In the genomic region with DNA sequence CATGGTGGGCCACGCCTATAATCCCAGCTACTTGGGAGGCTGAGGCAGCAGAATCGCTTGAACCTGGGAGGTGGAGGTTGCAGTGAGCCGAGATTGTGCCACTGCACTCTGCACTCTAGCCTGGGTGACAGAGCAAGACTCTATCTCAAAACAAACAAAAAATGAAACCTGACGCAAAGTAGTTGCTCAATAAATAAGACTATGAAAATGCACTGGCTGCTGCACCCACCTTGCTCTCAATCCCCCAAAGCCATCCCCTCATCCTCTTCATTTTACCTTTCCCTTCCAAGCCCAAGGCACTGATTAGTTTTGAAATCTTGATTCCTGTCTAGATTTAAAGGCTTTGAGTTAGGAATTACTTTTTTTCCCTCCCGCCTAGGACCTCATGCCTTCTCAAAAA, we compare ENCODE assay signal across 1 cellular context. TPM values are rescaled to one million over a fixed set of nuclear protein-coding genes. Genes with fewer than 3 reads are reported as not detected.
"Had no signal": no experiment of that assay in that cellular context is flagged by ENCODE, and none has a peak within 500 bp of the region (broad histone marks: within the 10 kb centered on the region; RNA-seq: fewer than 3 reads in every experiment).

No MANE protein-coding gene starts in this region.

RNA-seq across cellular contexts. Expression of a gene that starts 18.7 kb away (rescaled TPM):
- total RNA-seq: T-helper 1 cell treated with Interleukin-12 subunit alpha and Interleukin-12 subunit beta and Interleukin-4 antibody, amounts not matched to agents 30 ng/mL and 1 ng/mL, for 36 hours had no signal
